In genomic region chr17:55414983-55415382, GRCh38 we compare ENCODE assay signal across 26 cellular contexts. TPM values are rescaled to one million over a fixed set of nuclear protein-coding genes. Genes with fewer than 3 reads are reported as not detected.
DNase-seq lines count a peak whose midpoint lies in the region; ATAC-seq and TF ChIP-seq lines count a peak whose summit lies in the region.
"Had no signal": no experiment of that assay in that cellular context is flagged by ENCODE, and none has a peak within 500 bp of the region (broad histone marks: within the 10 kb centered on the region; RNA-seq: fewer than 3 reads in every experiment).

No MANE protein-coding gene starts in this region.

- no peak overlapping the region for H3K18ac ChIP-seq in H9 (ENCODE audit: insufficient read length, low read depth, low read length)

- no peak overlapping the region for H2BK15ac ChIP-seq in H9 (ENCODE audit: low read depth, low read length)

- H3K79me1 ChIP-seq in H9 (ENCODE audit: insufficient read depth, low read depth, low read length, poor library complexity, severe bottlenecking), result peaks cover 9% of the 10 kb centered on the region

- H2AFZ ChIP-seq in H9 (ENCODE audit: low read length), result no peak overlapping the region
- H2AFZ ChIP-seq: hepatocyte had no signal

- no peak overlapping the region for H2BK12ac ChIP-seq in H9 (ENCODE audit: insufficient read length, low read depth, low read length)

- peak overlapping the region in 2 of 5 donors; percentile 62 to 67 for H3K4me3 Mint-ChIP-seq in immature natural killer cell
- H3K4me3 Mint-ChIP-seq in H9, result no peak overlapping the region
- H3K4me3 Mint-ChIP-seq: activated CD4-positive, alpha-beta T cell treated with anti-CD3 and anti-CD28 coated beads for 36 hours; nephron progenitor cell had no signal

- no peak overlapping the region for H2BK120ac ChIP-seq in H9 (ENCODE audit: low read depth, low read length, poor library complexity, severe bottlenecking)

- H3K79me2 ChIP-seq in H9 (ENCODE audit: insufficient read depth, low read length), result peaks cover 17% of the 10 kb centered on the region; the same call in 1 of the 2 replicates

- H3K27ac Mint-ChIP-seq in immature natural killer cell, result peak overlapping the region in 5 of 6 donors; percentile 69 to 91 (median 81)
- no peak overlapping the region for H3K27ac Mint-ChIP-seq in H9
- H3K27ac Mint-ChIP-seq: activated CD4-positive, alpha-beta T cell treated with anti-CD3 and anti-CD28 coated beads for 36 hours; brain; nephron progenitor cell had no signal

- no peak overlapping the region for H2BK5ac ChIP-seq in H9 (ENCODE audit: insufficient read length, low read length)

- no peaks in the 10 kb centered on the region for H3K9me3 ChIP-seq in right cardiac atrium (ENCODE audit: control insufficient read depth, low read length)
- H3K9me3 ChIP-seq in H9 (ENCODE audit: control insufficient read depth, low read depth, low read length), result no peaks in the 10 kb centered on the region
- H3K9me3 ChIP-seq: BLaER1, mucosa of descending colon, tibial artery, vagina had no signal

- no peak overlapping the region for H4K91ac ChIP-seq in H9 (ENCODE audit: insufficient read length, low read depth, low read length)

- H3K9ac ChIP-seq in H9 (ENCODE audit: extremely low read depth, insufficient read length, low read length), result no peak overlapping the region
- H3K9ac ChIP-seq: BLaER1 had no signal

- H3T11ph ChIP-seq in H9 (ENCODE audit: low read length), result no peak overlapping the region

- no peaks in the 10 kb centered on the region for H3K23me2 ChIP-seq in H9 (ENCODE audit: insufficient read length, low read depth, low read length, poor library complexity, severe bottlenecking)

- no peak overlapping the region for H4K5ac ChIP-seq in H9 (ENCODE audit: insufficient read length, low read depth, low read length)

- TF ChIP-seq CTCF in H9 (conservative IDR thresholded peaks at IDR 0.05), result no peak

- no peaks in the 10 kb centered on the region for H3K9me3 Mint-ChIP-seq in immature natural killer cell
- peaks cover 0 to 4% of the 10 kb centered on the region in 2 experiments; a peak in 1 of 5 replicates for H3K9me3 Mint-ChIP-seq in H9

- H3K36me3 Mint-ChIP-seq in immature natural killer cell, result peaks cover 8 to 21% (median 12%) of the 10 kb centered on the region in 3 donors
- H3K36me3 Mint-ChIP-seq in H9 (ENCODE audit: insufficient read depth in 1 of 3, low read depth in 3 of 3), result peaks cover 45 to 67% (median 48%) of the 10 kb centered on the region in 3 experiments

- H3K27me3 ChIP-seq in right cardiac atrium (ENCODE audit: control insufficient read depth, insufficient read depth) (no peaks in the 10 kb centered on the region), H9 (ENCODE audit: insufficient read depth, low read length) (no peaks in the 10 kb centered on the region)
- H3K27me3 ChIP-seq: BLaER1, hepatocyte, tibial artery, vagina had no signal

- no peak overlapping the region for H3K23ac ChIP-seq in H9 (ENCODE audit: insufficient read length, low read depth, low read length)

- WGBS in right cardiac atrium, result 88% methylated on average over 4 of the region's 4 CpGs
- no CpG with 5 or more reads among the region's 4 CpGs for WGBS in H9 (ENCODE audit: extremely low coverage, insufficient read length, low lambda C conversion rate)

- H3K27me3 Mint-ChIP-seq in immature natural killer cell (ENCODE audit: low read depth in 3 of 3) (peaks cover 0 to 4% (median 2%) of the 10 kb centered on the region in 3 donors), H9 (ENCODE audit: low read depth) (no peaks in the 10 kb centered on the region)
- H3K27me3 Mint-ChIP-seq: activated CD4-positive, alpha-beta T cell treated with anti-CD3 and anti-CD28 coated beads for 36 hours; brain had no signal

- H4K8ac ChIP-seq in H9 (replicated peaks; ENCODE audit: insufficient read length, low read depth, low read length), result no peak overlapping the region

- DNase-seq in right cardiac atrium (no peak), Right ventricle myocardium inferior (ENCODE audit: missing footprints) (no peak), NCI-H82 (lab: John Stamatoyannopoulos, UW) (peak; percentile 94), immature natural killer cell (no peak), AG08395 (ENCODE audit: low spot score) (no peak), NCI-H226 (no peak), H9 (no peak)
- DNase-seq: activated CD4-positive, alpha-beta T cell treated with anti-CD3 and anti-CD28 coated beads for 36 hours; activated CD8-positive, alpha-beta memory T cell treated with anti-CD3 and anti-CD28 coated beads for 24 hours; activated T-cell treated with anti-CD3 and anti-CD28 coated beads, Interleukin-2, amount 50 U/mL, for 48 hours; amniotic stem cell; Kasumi-1; mammary epithelial cell; mucosa of descending colon; NCI-H1417; NCI-H2081; NCI-H2227 treated with DMSO at 0.1 percent for 48 hours; nephron progenitor cell; small intestine; stimulated activated naive CD4-positive, alpha-beta T cell; tibial artery had no signal

- H3K27ac ChIP-seq in right cardiac atrium (ENCODE audit: low read length) (peak overlapping the region; percentile 39), H9 (ENCODE audit: insufficient read length, low read depth, low read length) (no peak overlapping the region)
- H3K27ac ChIP-seq: BLaER1, hepatocyte, vagina, VCaP had no signal

- H3K4ac ChIP-seq in H9 (ENCODE audit: low read depth, low read length), result no peak overlapping the region

- ATAC-seq in right cardiac atrium, result no peak
- no peak for ATAC-seq in Right ventricle myocardium inferior
- ATAC-seq: activated CD4-positive, alpha-beta T cell treated with anti-CD3 and anti-CD28 coated beads for 36 hours; mucosa of descending colon had no signal

- peaks cover 52 to 62% of the 10 kb centered on the region in 2 donors for H3K4me1 Mint-ChIP-seq in immature natural killer cell
- H3K4me1 Mint-ChIP-seq in H9, result peaks cover 16 to 27% of the 10 kb centered on the region in 2 experiments

- H2AK5ac ChIP-seq in H9 (ENCODE audit: insufficient read length, low read length), result no peak overlapping the region

- no peaks in the 10 kb centered on the region for H4K20me1 ChIP-seq in H9 (ENCODE audit: control insufficient read depth, insufficient read depth, insufficient read length)

- no peak overlapping the region for H3K4me2 ChIP-seq in H9 (ENCODE audit: insufficient read depth, insufficient read length, low read length)
- H3K4me2 ChIP-seq: BLaER1, hepatocyte had no signal

- H3K4me1 ChIP-seq in right cardiac atrium (ENCODE audit: control insufficient read depth, insufficient read depth, low read length) (peaks cover 8% of the 10 kb centered on the region), H9 (ENCODE audit: insufficient read depth, low read length) (no peaks in the 10 kb centered on the region)
- H3K4me1 ChIP-seq: vagina had no signal

- H3K4me3 ChIP-seq in right cardiac atrium (ENCODE audit: low read length), result no peak overlapping the region
- H3K4me3 ChIP-seq: BLaER1, hepatocyte, mucosa of descending colon, tibial artery, vagina had no signal

- no peak overlapping the region for H2BK20ac ChIP-seq in H9 (ENCODE audit: low read depth, low read length, poor library complexity, severe bottlenecking)

- no peak overlapping the region for H3K56ac ChIP-seq in H9 (ENCODE audit: insufficient read length, low read depth, low read length)

- intact Hi-C loops in right cardiac atrium (cut with DNase I), result no loop called here
- intact Hi-C loops in Right ventricle myocardium inferior (cut with DNase I), result loop anchor here (5.0 kb wide), 2 partner anchors 67 to 97 kb away; partner anchors contain the start of gene SMIM36

- no peak overlapping the region for H3K14ac ChIP-seq in H9 (ENCODE audit: insufficient read depth, low read length)

RNA-seq across cellular contexts. Expression of gene MMD, which starts 6.7 kb away (rescaled TPM):
- total RNA-seq in right cardiac atrium (10 to 100 TPM; 10.3 to 19.0 (median 11.5) TPM), Right ventricle myocardium inferior (15.1 TPM), H9 (2021) (24.0 and 24.2 TPM in 2 replicates)
- polyA plus RNA-seq in right cardiac atrium (10.5 TPM), immature natural killer cell (10 to 100 TPM in 2 of 3 donors, 1 to 10 TPM in 1; 8.1 to 18.1 (median 14.2) TPM)

Comparison
In these comparisons a context has a peak if more than half of its experiments do, and no peak if none do; other contexts are left out.
1. H3K27ac Mint-ChIP-seq: peak in immature natural killer cell (5 of 6); none in H9 (0 of 3).